19 cellular contexts compared by ENCODE assay signal in genomic region chr6:220312-220711, GRCh38.
"Had no signal": no experiment of that assay in that cellular context is flagged by ENCODE, and none has a peak within 500 bp of the region (broad histone marks: within the 10 kb centered on the region; RNA-seq: fewer than 3 reads in every experiment).

No MANE protein-coding gene starts in this region.

- H3K27me3 ChIP-seq: uterus had no signal

- H2AFZ ChIP-seq: parathyroid adenoma had no signal

- H3K36me3 ChIP-seq: esophagus squamous epithelium, gastrocnemius medialis, left ventricle myocardium inferior, neutrophil, uterus had no signal

- H3K27ac Mint-ChIP-seq: mesothelial cell of epicardium; naive thymus-derived CD8-positive, alpha-beta T cell had no signal

- DNase-seq: activated CD4-positive, alpha-beta T cell treated with anti-CD3 and anti-CD28 coated beads, Interleukin-2, amount 10 ng/mL, durations not matched to agents 7 days and 5 days; activated CD8-positive, alpha-beta memory T cell treated with anti-CD3 and anti-CD28 coated beads, Interleukin-2, amount 50 U/mL, for 4 hours; activated naive CD4-positive, alpha-beta T cell; activated naive CD8-positive, alpha-beta T cell treated with anti-CD3 and anti-CD28 coated beads for 36 hours; activated T-cell treated with anti-CD3 and anti-CD28 coated beads, Interleukin-2, amount 50 U/mL, for 4 hours; central memory CD4-positive, alpha-beta T cell; esophagus squamous epithelium; naive thymus-derived CD8-positive, alpha-beta T cell; T-helper 2 cell; uterus had no signal

- H3K9ac ChIP-seq: parathyroid adenoma had no signal

- H3K27me3 Mint-ChIP-seq: activated CD4-positive, alpha-beta T cell treated with anti-CD3 and anti-CD28 coated beads, Interleukin-2, amount 10 ng/mL, durations not matched to agents 7 days and 5 days; naive thymus-derived CD8-positive, alpha-beta T cell had no signal

- H3K4me3 ChIP-seq: dorsolateral prefrontal cortex, esophagus squamous epithelium, gastrocnemius medialis, left ventricle myocardium inferior, skin epidermis, uterus had no signal

- H3K27ac ChIP-seq: dorsolateral prefrontal cortex, gastrocnemius medialis, left ventricle myocardium inferior, neutrophil, parathyroid adenoma, uterus had no signal

- H3K79me2 ChIP-seq: parathyroid adenoma had no signal

- ATAC-seq: activated T-cell treated with anti-CD3 and anti-CD28 coated beads, Interleukin-2, amount 50 U/mL, for 4 hours; gastrocnemius medialis; naive thymus-derived CD8-positive, alpha-beta T cell; stimulated activated effector memory CD8-positive, alpha-beta T cell treated with anti-CD3 and anti-CD28 coated beads, Interleukin-12 subunit alpha, Interleukin-12 subunit beta, amount 100 ng/mL, for 72 hours had no signal

- H3K9me3 ChIP-seq: esophagus squamous epithelium, gastrocnemius medialis, left ventricle myocardium inferior, neutrophil, uterus had no signal

- H3K4me1 ChIP-seq: gastrocnemius medialis, parathyroid adenoma, uterus had no signal

- H3K9me3 Mint-ChIP-seq: activated T-cell treated with anti-CD3 and anti-CD28 coated beads, Interleukin-2, amount 50 U/mL, for 4 hours; activated T-helper 2 cell treated with anti-CD3 and anti-CD28 coated beads, Interferon-gamma antibody, Interleukin-2, Interleukin-4, amounts not matched to agents 10 μg/mL and 5 μg/mL and 100 μg/mL, durations not matched to agents 14 hours and 24 hours and 36 hours; mesothelial cell of epicardium; naive thymus-derived CD8-positive, alpha-beta T cell; stimulated activated effector memory CD8-positive, alpha-beta T cell treated with anti-CD3 and anti-CD28 coated beads, Interleukin-12 subunit alpha, Interleukin-12 subunit beta, amount 100 ng/mL, for 72 hours had no signal

- H3K36me3 Mint-ChIP-seq: activated naive CD8-positive, alpha-beta T cell treated with anti-CD3 and anti-CD28 coated beads for 36 hours; mesothelial cell of epicardium; naive thymus-derived CD8-positive, alpha-beta T cell; stimulated activated effector memory CD8-positive, alpha-beta T cell treated with anti-CD3 and anti-CD28 coated beads, Interleukin-12 subunit alpha, Interleukin-12 subunit beta, amount 100 ng/mL, for 72 hours had no signal

- H3K4me3 Mint-ChIP-seq: activated CD4-positive, alpha-beta T cell treated with anti-CD3 and anti-CD28 coated beads, Interleukin-2, amount 10 ng/mL, durations not matched to agents 7 days and 5 days; activated naive CD8-positive, alpha-beta T cell treated with anti-CD3 and anti-CD28 coated beads for 36 hours; activated T-cell treated with anti-CD3 and anti-CD28 coated beads, Interleukin-2, amount 50 U/mL, for 4 hours; mesothelial cell of epicardium had no signal
